26 cellular contexts compared by ENCODE assay signal in the genomic region with DNA sequence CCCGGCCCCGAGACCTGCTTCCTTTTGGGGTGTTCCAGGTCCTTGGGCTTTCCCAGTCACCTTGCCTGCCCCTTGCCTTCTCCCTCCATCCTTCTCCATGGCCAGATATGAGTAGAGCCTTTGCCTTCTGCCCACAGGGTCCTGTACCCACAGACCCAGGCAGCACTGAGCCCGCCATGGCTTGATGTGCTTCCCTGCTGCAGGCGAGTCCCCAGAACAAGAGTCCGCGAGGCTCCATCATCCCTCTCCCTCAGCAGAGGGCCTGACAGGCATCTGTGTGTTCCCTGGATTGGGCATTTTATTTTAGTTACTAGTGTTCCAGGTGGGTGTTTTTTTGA. TPM values are rescaled to one million over a fixed set of nuclear protein-coding genes. Genes with fewer than 3 reads are reported as not detected.
DNase-seq lines count a peak whose midpoint lies in the region; ATAC-seq and TF ChIP-seq lines count a peak whose summit lies in the region.
"Had no signal": no experiment of that assay in that cellular context is flagged by ENCODE, and none has a peak within 500 bp of the region (broad histone marks: within the 10 kb centered on the region; RNA-seq: fewer than 3 reads in every experiment).

No MANE protein-coding gene starts in this region.

- TF ChIP-seq CTCF in natural killer cell (IDR thresholded peaks at IDR 0.05) (no peak), WERI-Rb-1 (IDR thresholded peaks at IDR 0.05; ENCODE audit: low read depth, low read length) (no peak), upper lobe of right lung (IDR thresholded peaks at IDR 0.05) (no peak)

- H3K4me3 Mint-ChIP-seq in natural killer cell (no peak overlapping the region), immature natural killer cell (no peak overlapping the region)
- H3K4me3 Mint-ChIP-seq in natural killer cell treated with Interleukin-12 subunit alpha and Interleukin-12 subunit beta and Interleukin-15 and Interleukin-18, amount 100 ng/mL, for 72 hours: no peak overlapping the region
- H3K4me3 Mint-ChIP-seq: activated CD8-positive, alpha-beta T cell treated with anti-CD3 and anti-CD28 coated beads for 36 hours; CD4-positive, CD25-positive, alpha-beta regulatory T cell; HFFc6; mesothelial cell of epicardium; naive B cell had no signal

- H3K27me3 Mint-ChIP-seq in natural killer cell (ENCODE audit: low read depth in 2 of 2) (no peaks in the 10 kb centered on the region), immature natural killer cell (ENCODE audit: low read depth in 3 of 3) (peaks cover 0 to 1% (median 0%) of the 10 kb centered on the region in 3 donors)
- no peaks in the 10 kb centered on the region for H3K27me3 Mint-ChIP-seq in natural killer cell treated with Interleukin-12 subunit alpha and Interleukin-12 subunit beta and Interleukin-15 and Interleukin-18, amount 100 ng/mL, for 72 hours
- H3K27me3 Mint-ChIP-seq: activated CD8-positive, alpha-beta T cell treated with anti-CD3 and anti-CD28 coated beads for 36 hours; CD4-positive, CD25-positive, alpha-beta regulatory T cell; naive B cell had no signal

- H3K27ac Mint-ChIP-seq in natural killer cell (no peak overlapping the region), immature natural killer cell (peak overlapping the region in 1 of 6 donors; percentile 59)
- peak overlapping the region in 1 of 2 donors; percentile 12 for H3K27ac Mint-ChIP-seq in natural killer cell treated with Interleukin-12 subunit alpha and Interleukin-12 subunit beta and Interleukin-15 and Interleukin-18, amount 100 ng/mL, for 72 hours
- H3K27ac Mint-ChIP-seq: activated CD8-positive, alpha-beta T cell treated with anti-CD3 and anti-CD28 coated beads for 36 hours; HFFc6; mesothelial cell of epicardium had no signal

- H3K27ac ChIP-seq in WERI-Rb-1 (no peak overlapping the region), upper lobe of right lung (no peak overlapping the region)
- H3K27ac ChIP-seq: ovary had no signal

- H3K27me3 ChIP-seq in WERI-Rb-1 (ENCODE audit: insufficient read depth, low read depth, severe bottlenecking) (no peaks in the 10 kb centered on the region), upper lobe of right lung (no peaks in the 10 kb centered on the region)
- H3K27me3 ChIP-seq: ovary had no signal

- peaks cover 0 to 6% of the 10 kb centered on the region in 2 donors for H3K4me1 Mint-ChIP-seq in natural killer cell
- peaks cover 0 to 3% of the 10 kb centered on the region in 2 donors for H3K4me1 Mint-ChIP-seq in natural killer cell treated with Interleukin-12 subunit alpha and Interleukin-12 subunit beta and Interleukin-15 and Interleukin-18, amount 100 ng/mL, for 72 hours (ENCODE audit: low read depth in 2 of 2)
- H3K4me1 Mint-ChIP-seq in immature natural killer cell: peaks cover 2 to 11% of the 10 kb centered on the region in 2 donors
- H3K4me1 Mint-ChIP-seq: mesothelial cell of epicardium had no signal

- H3K36me3 Mint-ChIP-seq in natural killer cell (no peaks in the 10 kb centered on the region), immature natural killer cell (peaks cover 6 to 16% (median 8%) of the 10 kb centered on the region in 3 donors)
- no peaks in the 10 kb centered on the region for H3K36me3 Mint-ChIP-seq in natural killer cell treated with Interleukin-12 subunit alpha and Interleukin-12 subunit beta and Interleukin-15 and Interleukin-18, amount 100 ng/mL, for 72 hours

- H3K9me3 ChIP-seq in WERI-Rb-1 (ENCODE audit: severe bottlenecking): no peaks in the 10 kb centered on the region
- no peaks in the 10 kb centered on the region for H3K9me3 ChIP-seq in upper lobe of right lung
- H3K9me3 ChIP-seq: ovary had no signal

- DNase-seq in natural killer cell: peak; percentile 8
- no peak for DNase-seq in natural killer cell treated with Interleukin-12 subunit alpha and Interleukin-12 subunit beta and Interleukin-15 and Interleukin-18, amount 100 ng/mL, for 72 hours (ENCODE audit: low spot score)
- peak; percentile 4 for DNase-seq in WERI-Rb-1
- peak; percentile 1 to 21 for DNase-seq in left colon
- DNase-seq in upper lobe of right lung: peak; percentile 51
- DNase-seq in HK-2 (ENCODE audit: unreplicated experiment): no peak
- DNase-seq in immature natural killer cell: no peak
- DNase-seq: activated CD8-positive, alpha-beta T cell treated with anti-CD3 and anti-CD28 coated beads for 36 hours; activated naive CD4-positive, alpha-beta T cell treated with Interleukin-2 at 50 U/mL for 16 hours; amygdala; CD4-positive, CD25-positive, alpha-beta regulatory T cell; effector memory CD4-positive, alpha-beta T cell; EL; erythroblast; foreskin fibroblast; HFFc6; naive B cell; NCI-H446 treated with DMSO at 0.1 percent for 48 hours; NCI-H82; stimulated activated CD4-positive, alpha-beta T cell treated with anti-CD3 and anti-CD28 coated beads, Interleukin-2, amount 100 ng/mL, for 48 hours; T-helper 2 cell had no signal

- ATAC-seq in natural killer cell: no peak
- ATAC-seq in natural killer cell treated with Interleukin-12 subunit alpha and Interleukin-12 subunit beta and Interleukin-15 and Interleukin-18, amount 100 ng/mL, for 72 hours: no peak
- ATAC-seq in left colon: no peak
- ATAC-seq in upper lobe of right lung: no peak
- ATAC-seq: activated CD8-positive, alpha-beta T cell treated with anti-CD3 and anti-CD28 coated beads for 36 hours; left lobe of liver; SK-N-SH treated with all-trans-retinoic acid at 6 μM for 48 hours had no signal

- no peak overlapping the region for H3K4me3 ChIP-seq in WERI-Rb-1 (ENCODE audit: low read depth, low read length)
- H3K4me3 ChIP-seq in upper lobe of right lung: no peak overlapping the region
- H3K4me3 ChIP-seq: ovary, smooth muscle cell had no signal

- H3K4me1 ChIP-seq in upper lobe of right lung: no peaks in the 10 kb centered on the region

- intact Hi-C loops in natural killer cell (cut with micrococcal nuclease) (no loop called here), left colon (cut with DNase I, micrococcal nuclease) (no loop called here), upper lobe of right lung (cut with DNase I) (no loop called here)

- H3K36me3 ChIP-seq in WERI-Rb-1: peaks cover 79% of the 10 kb centered on the region
- H3K36me3 ChIP-seq in upper lobe of right lung: peaks cover 53% of the 10 kb centered on the region
- H3K36me3 ChIP-seq: ovary had no signal

- H3K9me3 Mint-ChIP-seq in natural killer cell (no peaks in the 10 kb centered on the region), immature natural killer cell (no peaks in the 10 kb centered on the region)
- no peaks in the 10 kb centered on the region for H3K9me3 Mint-ChIP-seq in natural killer cell treated with Interleukin-12 subunit alpha and Interleukin-12 subunit beta and Interleukin-15 and Interleukin-18, amount 100 ng/mL, for 72 hours
- H3K9me3 Mint-ChIP-seq: activated CD8-positive, alpha-beta T cell treated with anti-CD3 and anti-CD28 coated beads for 36 hours; CD4-positive, CD25-positive, alpha-beta regulatory T cell; HFFc6; mesothelial cell of epicardium; naive B cell had no signal

RNA-seq across cellular contexts. Expression of gene PYGB, which starts 21.9 kb away (rescaled TPM):
- total RNA-seq in natural killer cell: 10 to 100 TPM; 39.4 to 55.4 (median 47.0) TPM
- total RNA-seq in natural killer cell treated with Interleukin-12 subunit alpha and Interleukin-12 subunit beta and Interleukin-15 and Interleukin-18, amount 100 ng/mL, for 72 hours: 10 to 100 TPM; 35.9 to 40.4 TPM
- total RNA-seq in left colon: 100 to 1,000 TPM; 275 to 329 TPM
- 61.1 TPM for total RNA-seq in upper lobe of right lung
- polyA plus RNA-seq in immature natural killer cell: 10 to 100 TPM; 39.3 to 56.0 (median 51.0) TPM

Comparison
In these comparisons a context has a peak if more than half of its experiments do, and no peak if none do; other contexts are left out.
1. DNase-seq: peak in natural killer cell (single experiment), WERI-Rb-1 (single experiment), left colon (2 of 2) and upper lobe of right lung (single experiment); none in natural killer cell treated with Interleukin-12 subunit alpha and Interleukin-12 subunit beta and Interleukin-15 and Interleukin-18, amount 100 ng/mL, for 72 hours (single experiment), HK-2 (single experiment) and immature natural killer cell (0 of 3).